ENCODE assay signal across 9 cellular contexts in genomic region chr4:86551387-86551786, GRCh38. TPM values are rescaled to one million over a fixed set of nuclear protein-coding genes. Genes with fewer than 3 reads are reported as not detected.
"Had no signal": no experiment of that assay in that cellular context is flagged by ENCODE, and none has a peak within 500 bp of the region (broad histone marks: within the 10 kb centered on the region; RNA-seq: fewer than 3 reads in every experiment).

No MANE protein-coding gene starts in this region.

- H3K27ac Mint-ChIP-seq: IgD-negative memory B cell had no signal

- H3K9ac ChIP-seq: KMS-11 had no signal

- ATAC-seq: HepG2, K562 had no signal

- H3K4me3 Mint-ChIP-seq: IgD-negative memory B cell had no signal

- H3K4me3 ChIP-seq: K562 had no signal

- H3K36me3 Mint-ChIP-seq: IgD-negative memory B cell had no signal

- H3K9me3 Mint-ChIP-seq: IgD-negative memory B cell had no signal

- H3K27ac ChIP-seq: HL-60, KMS-11 had no signal

- H3K4me1 Mint-ChIP-seq: IgD-negative memory B cell had no signal

- FAIRE-seq: HepG2, HTR-8/SVneo, K562 had no signal

- DNase-seq: IMR-90, KBM-7, KG1 had no signal

RNA-seq across cellular contexts. Expression of gene PTPN13, which starts 42.7 kb away (rescaled TPM):
- total RNA-seq: HepG2 had no signal
- polyA plus RNA-seq: HepG2, IgD-negative memory B cell, K562 had no signal
